Comparison of ENCODE assay signal across 14 cellular contexts in genomic region chr9:129422843-129423700, GRCh38.
DNase-seq lines count a peak whose midpoint lies in the region; ATAC-seq and TF ChIP-seq lines count a peak whose summit lies in the region.
"Had no signal": no experiment of that assay in that cellular context is flagged by ENCODE, and none has a peak within 500 bp of the region (broad histone marks: within the 10 kb centered on the region; RNA-seq: fewer than 3 reads in every experiment).

No MANE protein-coding gene starts in this region.

- no peaks in the 10 kb centered on the region for H3K9me3 ChIP-seq in vagina
- no peaks in the 10 kb centered on the region for H3K9me3 ChIP-seq in body of pancreas

- H3K4me3 Mint-ChIP-seq in naive B cell = no peak overlapping the region
- H3K4me3 Mint-ChIP-seq: activated naive CD4-positive, alpha-beta T cell treated with anti-CD3 and anti-CD28 coated beads, Interleukin-2, amount 50 U/mL, for 24 hours had no signal

- TF ChIP-seq POLR2A in vagina (IDR thresholded peaks at IDR 0.05) (no peak), body of pancreas (IDR thresholded peaks at IDR 0.05) (no peak)

- no peaks in the 10 kb centered on the region for H3K9me3 Mint-ChIP-seq in naive B cell
- H3K9me3 Mint-ChIP-seq: activated naive CD4-positive, alpha-beta T cell treated with anti-CD3 and anti-CD28 coated beads, Interleukin-2, amount 50 U/mL, for 24 hours had no signal

- intact Hi-C loops in vagina (cut with DNase I) = no loop called here
- intact Hi-C loops in body of pancreas (cut with DNase I) = no loop called here

- DNase-seq in CD1c-positive myeloid dendritic cell (ENCODE audit: extremely low spot score) = peak; percentile 49
- peak; percentile 47 for DNase-seq in HT-29 (ENCODE audit: low spot score)
- peak; percentile 76 to 82 for DNase-seq in dermis microvascular lymphatic vessel endothelial cell (ENCODE audit: low read depth in 2 of 2)
- DNase-seq in naive B cell = no peak
- no peak for DNase-seq in vagina (ENCODE audit: extremely low spot score in 2 of 2)
- DNase-seq in KG1 (lab: John Stamatoyannopoulos, UW) = no peak
- no peak for DNase-seq in HPDE6-E6E7 (ENCODE audit: extremely low spot score)
- no peak for DNase-seq in body of pancreas
- DNase-seq: DMS 273 treated with DMSO at 0.1 percent for 48 hours; NCI-H187 treated with DMSO at 0.1 percent for 48 hours; OCI-M1; stimulated activated CD4-positive, alpha-beta T cell treated with anti-CD3 and anti-CD28 coated beads, Interleukin-4, amount 100 ng/mL, for 1 hour; substantia nigra had no signal

- peaks cover 0 to 10% (median 0%) of the 10 kb centered on the region in 3 donors for H3K4me1 Mint-ChIP-seq in naive B cell

- no peaks in the 10 kb centered on the region for H3K36me3 ChIP-seq in vagina
- no peaks in the 10 kb centered on the region for H3K36me3 ChIP-seq in body of pancreas (replicated peaks in 1 of 2; ENCODE audit: insufficient read depth in 1 of 2, low read depth in 2 of 2)

- WGBS in body of pancreas, 2 donors = 63 to 74% methylated on average over 10 to 18 of the region's 18 CpGs

- H3K27ac Mint-ChIP-seq in naive B cell = peak overlapping the region in 4 of 6 donors; percentile 31 to 93 (median 61)

- TF ChIP-seq CTCF in vagina (IDR thresholded peaks at IDR 0.05) (no peak), body of pancreas (IDR thresholded peaks at IDR 0.05) (no peak)

- ATAC-seq in naive B cell (ENCODE audit: low read depth in 2 of 2) (no peak), body of pancreas (no peak)

- H3K4me3 ChIP-seq in vagina (no peak overlapping the region), body of pancreas (no peak overlapping the region)

- H3K27me3 Mint-ChIP-seq in naive B cell = peaks cover 0 to 9% (median 3%) of the 10 kb centered on the region in 3 donors
- H3K27me3 Mint-ChIP-seq: activated naive CD4-positive, alpha-beta T cell treated with anti-CD3 and anti-CD28 coated beads, Interleukin-2, amount 50 U/mL, for 24 hours had no signal

- H3K27ac ChIP-seq in vagina (no peak overlapping the region), body of pancreas (no peak overlapping the region)

- H3K27me3 ChIP-seq in vagina (no peaks in the 10 kb centered on the region), body of pancreas (no peaks in the 10 kb centered on the region)

- H3K4me1 ChIP-seq in vagina (peaks cover 7% of the 10 kb centered on the region), body of pancreas (no peaks in the 10 kb centered on the region)

- no peaks in the 10 kb centered on the region for H3K36me3 Mint-ChIP-seq in naive B cell
- H3K36me3 Mint-ChIP-seq: activated naive CD4-positive, alpha-beta T cell treated with anti-CD3 and anti-CD28 coated beads, Interleukin-2, amount 50 U/mL, for 24 hours had no signal

Comparison
In these comparisons a context has a peak if more than half of its experiments do, and no peak if none do; other contexts are left out.
1. DNase-seq: peak in CD1c-positive myeloid dendritic cell (single experiment), HT-29 (single experiment) and dermis microvascular lymphatic vessel endothelial cell (2 of 2); none in naive B cell (single experiment), vagina (0 of 2), KG1 (single experiment), HPDE6-E6E7 (single experiment) and body of pancreas (0 of 4).